In genomic region chr6:122449084-122449483, GRCh38 we compare ENCODE assay signal across 29 cellular contexts. TPM values are rescaled to one million over a fixed set of nuclear protein-coding genes. Genes with fewer than 3 reads are reported as not detected.
DNase-seq lines count a peak whose midpoint lies in the region; ATAC-seq and TF ChIP-seq lines count a peak whose summit lies in the region.
"Had no signal": no experiment of that assay in that cellular context is flagged by ENCODE, and none has a peak within 500 bp of the region (broad histone marks: within the 10 kb centered on the region; RNA-seq: fewer than 3 reads in every experiment).

No MANE protein-coding gene starts in this region.

- peaks cover 10 to 98% of the 10 kb centered on the region in 2 experiments for H3K36me3 ChIP-seq in mesenchymal stem cell (ENCODE audit: control insufficient read depth in 1 of 2, insufficient read depth in 2 of 2, low read depth in 1 of 2, low read length in 2 of 2)
- peaks cover 99% of the 10 kb centered on the region for H3K36me3 ChIP-seq in upper lobe of right lung

- no peaks in the 10 kb centered on the region for H3K27me3 Mint-ChIP-seq in activated naive CD4-positive, alpha-beta T cell treated with anti-CD3 and anti-CD28 coated beads, Interleukin-2, amount 50 U/mL, for 24 hours
- no peaks in the 10 kb centered on the region for H3K27me3 Mint-ChIP-seq in activated naive CD4-positive, alpha-beta T cell treated with anti-CD3 and anti-CD28 coated beads, Interleukin-2, amount 10 ng/mL, durations not matched to agents 7 days and 5 days
- H3K27me3 Mint-ChIP-seq in activated naive CD8-positive, alpha-beta T cell, result no peaks in the 10 kb centered on the region
- H3K27me3 Mint-ChIP-seq in WTC11 (ENCODE audit: low read depth), result no peaks in the 10 kb centered on the region

- no peak overlapping the region for H2BK12ac ChIP-seq in mesenchymal stem cell (ENCODE audit: low read length in 2 of 2)

- peaks cover 48% of the 10 kb centered on the region for H3K4me1 Mint-ChIP-seq in activated naive CD4-positive, alpha-beta T cell treated with anti-CD3 and anti-CD28 coated beads, Interleukin-2, amount 50 U/mL, for 24 hours
- peaks cover 2% of the 10 kb centered on the region for H3K4me1 Mint-ChIP-seq in activated naive CD4-positive, alpha-beta T cell treated with anti-CD3 and anti-CD28 coated beads, Interleukin-2, amount 10 ng/mL, durations not matched to agents 7 days and 5 days
- peaks cover 28% of the 10 kb centered on the region for H3K4me1 Mint-ChIP-seq in activated naive CD8-positive, alpha-beta T cell (ENCODE audit: low read depth)
- H3K4me1 Mint-ChIP-seq in WTC11, result peaks cover 11% of the 10 kb centered on the region

- H3K27ac ChIP-seq in mesenchymal stem cell (ENCODE audit: low read length, poor library complexity, severe bottlenecking) (peak overlapping the region; percentile 48), upper lobe of right lung (no peak overlapping the region)
- H3K27ac ChIP-seq: colonic mucosa, heart right ventricle, skin epidermis had no signal

- no peak overlapping the region for H3K4ac ChIP-seq in mesenchymal stem cell (ENCODE audit: low read depth in 1 of 2, low read length in 2 of 2)

- intact Hi-C loops in upper lobe of right lung (cut with DNase I), result no loop called here

- peak; percentile 51 for ATAC-seq in upper lobe of right lung
- ATAC-seq in WTC11, result no peak
- ATAC-seq: esophagus mucosa, heart right ventricle had no signal

- H2BK5ac ChIP-seq in mesenchymal stem cell (ENCODE audit: low read depth, low read length, poor library complexity, severe bottlenecking), result no peak overlapping the region

- H3K27me3 ChIP-seq in mesenchymal stem cell (ENCODE audit: control insufficient read depth in 1 of 2, insufficient read depth in 1 of 2, low read length in 2 of 2) (no peaks in the 10 kb centered on the region), upper lobe of right lung (no peaks in the 10 kb centered on the region)
- H3K27me3 ChIP-seq: BE2C, colonic mucosa, heart right ventricle had no signal

- no peak overlapping the region for H3K4me3 Mint-ChIP-seq in activated naive CD4-positive, alpha-beta T cell treated with anti-CD3 and anti-CD28 coated beads, Interleukin-2, amount 50 U/mL, for 24 hours
- no peak overlapping the region for H3K4me3 Mint-ChIP-seq in activated naive CD4-positive, alpha-beta T cell treated with anti-CD3 and anti-CD28 coated beads, Interleukin-2, amount 10 ng/mL, durations not matched to agents 7 days and 5 days
- H3K4me3 Mint-ChIP-seq in activated naive CD8-positive, alpha-beta T cell, result no peak overlapping the region
- H3K4me3 Mint-ChIP-seq in WTC11, result no peak overlapping the region

- no peaks in the 10 kb centered on the region for H3K9me3 Mint-ChIP-seq in activated naive CD4-positive, alpha-beta T cell treated with anti-CD3 and anti-CD28 coated beads, Interleukin-2, amount 50 U/mL, for 24 hours
- no peaks in the 10 kb centered on the region for H3K9me3 Mint-ChIP-seq in activated naive CD4-positive, alpha-beta T cell treated with anti-CD3 and anti-CD28 coated beads, Interleukin-2, amount 10 ng/mL, durations not matched to agents 7 days and 5 days
- H3K9me3 Mint-ChIP-seq in activated naive CD8-positive, alpha-beta T cell (ENCODE audit: low read depth), result no peaks in the 10 kb centered on the region
- H3K9me3 Mint-ChIP-seq in WTC11, result no peaks in the 10 kb centered on the region

- POLR2A ChIA-PET in WTC11 (lab: Charles Lee), result no interaction called here

- no peak overlapping the region for H2BK15ac ChIP-seq in mesenchymal stem cell (ENCODE audit: low read depth, poor library complexity, severe bottlenecking)

- peak overlapping the region; percentile 85 for H3K27ac Mint-ChIP-seq in activated naive CD4-positive, alpha-beta T cell treated with anti-CD3 and anti-CD28 coated beads, Interleukin-2, amount 50 U/mL, for 24 hours
- H3K27ac Mint-ChIP-seq in activated naive CD4-positive, alpha-beta T cell treated with anti-CD3 and anti-CD28 coated beads, Interleukin-2, amount 10 ng/mL, durations not matched to agents 7 days and 5 days, result no peak overlapping the region
- peak overlapping the region; percentile 81 for H3K27ac Mint-ChIP-seq in activated naive CD8-positive, alpha-beta T cell
- no peak overlapping the region for H3K27ac Mint-ChIP-seq in WTC11

- no peak overlapping the region for H2AFZ ChIP-seq in mesenchymal stem cell (ENCODE audit: low read depth, low read length)

- no CpG with 5 or more reads among the region's 1 CpG for WGBS in mesenchymal stem cell

- H3K4me1 ChIP-seq in mesenchymal stem cell (ENCODE audit: control insufficient read depth, insufficient read depth, low read depth, low read length) (peaks cover 2% of the 10 kb centered on the region), upper lobe of right lung (no peaks in the 10 kb centered on the region)
- H3K4me1 ChIP-seq: BE2C, colonic mucosa, heart right ventricle had no signal

- H3K4me2 ChIP-seq in mesenchymal stem cell (ENCODE audit: low read length, poor library complexity, severe bottlenecking), result no peak overlapping the region

- H3K14ac ChIP-seq in mesenchymal stem cell (ENCODE audit: low read length in 2 of 2), result no peak overlapping the region

- H3K9ac ChIP-seq in mesenchymal stem cell (ENCODE audit: low read length), result no peak overlapping the region

- H3K79me1 ChIP-seq in mesenchymal stem cell (replicated peaks; ENCODE audit: low read length, poor library complexity, severe bottlenecking), result peaks cover 4% of the 10 kb centered on the region

- H2BK120ac ChIP-seq in mesenchymal stem cell (ENCODE audit: low read depth, low read length), result no peak overlapping the region

- no peaks in the 10 kb centered on the region for H3K9me3 ChIP-seq in mesenchymal stem cell (ENCODE audit: control insufficient read depth, low read length)
- H3K9me3 ChIP-seq in upper lobe of right lung, result no peaks in the 10 kb centered on the region
- H3K9me3 ChIP-seq: BE2C, colonic mucosa, heart right ventricle had no signal

- H3K36me3 Mint-ChIP-seq in activated naive CD4-positive, alpha-beta T cell treated with anti-CD3 and anti-CD28 coated beads, Interleukin-2, amount 50 U/mL, for 24 hours, result peaks cover 19% of the 10 kb centered on the region
- peaks cover 56% of the 10 kb centered on the region for H3K36me3 Mint-ChIP-seq in activated naive CD4-positive, alpha-beta T cell treated with anti-CD3 and anti-CD28 coated beads, Interleukin-2, amount 10 ng/mL, durations not matched to agents 7 days and 5 days
- H3K36me3 Mint-ChIP-seq in activated naive CD8-positive, alpha-beta T cell, result peaks cover 19% of the 10 kb centered on the region
- H3K36me3 Mint-ChIP-seq in WTC11, result peaks cover 31% of the 10 kb centered on the region

- no peak for DNase-seq in activated naive CD4-positive, alpha-beta T cell treated with anti-CD3 and anti-CD28 coated beads, Interleukin-2, amount 10 ng/mL, durations not matched to agents 7 days and 5 days
- DNase-seq in mesenchymal stem cell (no peak), upper lobe of right lung (no peak), NCI-H526 treated with DMSO at 0.1 percent for 48 hours (lab: John Stamatoyannopoulos, UW) (no peak), WTC11 (ENCODE audit: low spot score) (no peak), RKO (ENCODE audit: low spot score) (no peak)
- DNase-seq: ACHN; activated CD4-positive, alpha-beta T cell treated with anti-CD3 and anti-CD28 coated beads, Interleukin-2, amount 50 U/mL, for 4 hours; activated gamma-delta T cell treated with Interleukin-2 at 50 U/mL for 16 hours; amygdala; BE2C; colonic mucosa; DMS79; foreskin fibroblast; GDM1; heart right ventricle; kidney glomerular epithelial cell; NCI-H1048; NCI-H187; NCI-H2171 treated with DMSO at 0.1 percent for 48 hours; NCI-H526; nucleus accumbens; SHP77 treated with DMSO at 0.1 percent for 48 hours; stimulated activated CD4-positive, alpha-beta T cell treated with anti-CD3 and anti-CD28 coated beads, Interleukin-1b, Interleukin-23, amount 100 ng/mL, for 48 hours; trophoblast cell had no signal

- no peak overlapping the region for H3K4me3 ChIP-seq in mesenchymal stem cell (ENCODE audit: insufficient read depth in 1 of 2, low read depth in 1 of 2, low read length in 2 of 2)
- no peak overlapping the region for H3K4me3 ChIP-seq in upper lobe of right lung
- H3K4me3 ChIP-seq: colonic mucosa, heart right ventricle, skin epidermis had no signal

- TF ChIP-seq CTCF in upper lobe of right lung (IDR thresholded peaks at IDR 0.05) (no peak), WTC11 (IDR thresholded peaks at IDR 0.05) (no peak)

- CTCF ChIA-PET in activated naive CD4-positive, alpha-beta T cell treated with anti-CD3 and anti-CD28 coated beads, Interleukin-2, amount 10 ng/mL, durations not matched to agents 7 days and 5 days (lab: Charles Lee), result interaction anchor here (1.2 kb wide), 1 partner anchor 13 kb away, joined by 3 read pairs; no protein-coding TSS in a partner anchor
- CTCF ChIA-PET in WTC11 (lab: Charles Lee), result no interaction called here

- no peak overlapping the region for H3K18ac ChIP-seq in mesenchymal stem cell (ENCODE audit: low read depth in 1 of 2, low read length in 2 of 2)

- no peak overlapping the region for H4K91ac ChIP-seq in mesenchymal stem cell (ENCODE audit: low read length)

- no peak overlapping the region for H2AK5ac ChIP-seq in mesenchymal stem cell (ENCODE audit: low read length, severe bottlenecking)

- no peak overlapping the region for H3K23ac ChIP-seq in mesenchymal stem cell (ENCODE audit: low read length in 2 of 2)

- no peak overlapping the region for H4K8ac ChIP-seq in mesenchymal stem cell (ENCODE audit: low read length)

TF ChIP-seq in WTC11, 78 proteins besides CTCF, POLR2A, EP300 and RAD21 (continues in another document):
- TF ChIP-seq TEAD1 (CRISPR knock-in tag; IDR thresholded peaks at IDR 0.05), result no peak
- TF ChIP-seq MXD4 (CRISPR knock-in tag; IDR thresholded peaks at IDR 0.05; ENCODE audit: borderline replicate concordance), result no peak
- no peak for TF ChIP-seq NFYB (CRISPR knock-in tag; conservative IDR thresholded peaks at IDR 0.05; ENCODE audit: low read depth)
- no peak for TF ChIP-seq NR1H2 (CRISPR knock-in tag; IDR thresholded peaks at IDR 0.05)
- no peak for TF ChIP-seq GTF2I (CRISPR knock-in tag; conservative IDR thresholded peaks at IDR 0.05)
- no peak for TF ChIP-seq PRRX2 (CRISPR knock-in tag; IDR thresholded peaks at IDR 0.05)
- no peak for TF ChIP-seq CBFB (CRISPR knock-in tag; IDR thresholded peaks at IDR 0.05; ENCODE audit: low read depth)

RNA-seq across cellular contexts. Expression of gene SERINC1, which starts 22.5 kb away (rescaled TPM):
- polyA plus RNA-seq in mesenchymal stem cell (2013, experiment 1 of 2), result 159 TPM
- polyA plus RNA-seq in mesenchymal stem cell (2013, experiment 2 of 2), result 173 TPM
- total RNA-seq in upper lobe of right lung, result 246 TPM
- 31.3 to 35.3 TPM (median 34.1 TPM) in 3 replicates for total RNA-seq in WTC11 (2021)

RNA-seq across cellular contexts. Expression of gene HSF2, which starts 49.6 kb away (rescaled TPM):
- 9.0 TPM for polyA plus RNA-seq in mesenchymal stem cell (2013, experiment 1 of 2)
- polyA plus RNA-seq in mesenchymal stem cell (2013, experiment 2 of 2), result 9.8 TPM
- total RNA-seq in upper lobe of right lung (7.1 TPM), WTC11 (2021) (10.6 to 12.1 TPM (median 11.8 TPM) in 3 replicates)

Comparison
In these comparisons a context has a peak if more than half of its experiments do, and no peak if none do; other contexts are left out.
1. H3K27ac Mint-ChIP-seq: peak in activated naive CD4-positive, alpha-beta T cell treated with anti-CD3 and anti-CD28 coated beads, Interleukin-2, amount 50 U/mL, for 24 hours (single experiment) and activated naive CD8-positive, alpha-beta T cell (single experiment); none in activated naive CD4-positive, alpha-beta T cell treated with anti-CD3 and anti-CD28 coated beads, Interleukin-2, amount 10 ng/mL, durations not matched to agents 7 days and 5 days (single experiment) and WTC11 (single experiment).